ENCODE assay signal across 31 cellular contexts in genomic region chr11:76471378-76471777, GRCh38.
"Had no signal": no experiment of that assay in that cellular context is flagged by ENCODE, and none has a peak within 500 bp of the region (broad histone marks: within the 10 kb centered on the region; RNA-seq: fewer than 3 reads in every experiment).

No MANE protein-coding gene starts in this region.

- H3K9me3 ChIP-seq: esophagus muscularis mucosa, gastroesophageal sphincter had no signal

- H3K4me3 Mint-ChIP-seq: activated CD4-positive, alpha-beta memory T cell treated with anti-CD3 and anti-CD28 coated beads for 36 hours; activated CD4-positive, alpha-beta T cell treated with anti-CD3 and anti-CD28 coated beads for 36 hours; activated CD4-positive, alpha-beta T cell treated with anti-CD3 and anti-CD28 coated beads, Interleukin-2, amount 10 ng/mL, durations not matched to agents 24 days and 14 days; activated CD8-positive, alpha-beta memory T cell treated with anti-CD3 and anti-CD28 coated beads, Interleukin-2, amount 10 ng/mL, durations not matched to agents 7 days and 5 days; activated CD8-positive, alpha-beta T cell treated with anti-CD3 and anti-CD28 coated beads, Interleukin-2, amount 10 ng/mL, durations not matched to agents 7 days and 5 days; activated naive CD8-positive, alpha-beta T cell; activated T-helper 17 cell treated with anti-CD3 and anti-CD28 coated beads, Interleukin-2, amount 50 U/mL, for 72 hours; effector memory CD8-positive, alpha-beta T cell had no signal

- DNase-seq: activated CD4-positive, alpha-beta memory T cell treated with anti-CD3 and anti-CD28 coated beads for 36 hours; activated CD4-positive, alpha-beta T cell treated with anti-CD3 and anti-CD28 coated beads for 36 hours; activated CD4-positive, CD25-positive, alpha-beta regulatory T cell; activated CD4-positive, CD25-positive, alpha-beta regulatory T cell treated with anti-CD3 and anti-CD28 coated beads, Interleukin-2, amount 50 U/mL, for 72 hours; activated CD8-positive, alpha-beta memory T cell treated with anti-CD3 and anti-CD28 coated beads, Interleukin-2, amount 10 ng/mL, durations not matched to agents 7 days and 5 days; activated CD8-positive, alpha-beta memory T cell treated with anti-CD3 and anti-CD28 coated beads, Interleukin-2, amount 50 U/mL, for 4 hours; activated CD8-positive, alpha-beta T cell treated with anti-CD3 and anti-CD28 coated beads, Interleukin-2, amount 10 ng/mL, durations not matched to agents 7 days and 5 days; activated effector memory CD4-positive, alpha-beta T cell treated with Interleukin-2 at 50 U/mL for 16 hours; activated gamma-delta T cell treated with Interleukin-2 at 50 U/mL for 16 hours; activated naive CD4-positive, alpha-beta T cell treated with anti-CD3 and anti-CD28 coated beads, Interleukin-2, amount 50 U/mL, for 16 hours; activated naive CD4-positive, alpha-beta T cell treated with Interleukin-2 at 50 U/mL for 16 hours; activated T-cell treated with anti-CD3 and anti-CD28 coated beads, Interleukin-2, amount 50 U/mL, for 1 hour; amniotic stem cell; anterior cingulate cortex; brain microvascular endothelial cell; cortex of kidney; dermis blood vessel endothelial cell; effector CD4-positive, alpha-beta T cell; effector memory CD8-positive, alpha-beta T cell; erythroblast; foreskin melanocyte; T-helper 1 cell; T-helper 2 cell had no signal

- H3K27ac ChIP-seq: brain microvascular endothelial cell, esophagus muscularis mucosa, gastroesophageal sphincter had no signal

- H3K4me1 Mint-ChIP-seq: activated CD4-positive, alpha-beta T cell treated with anti-CD3 and anti-CD28 coated beads for 36 hours; activated CD4-positive, alpha-beta T cell treated with anti-CD3 and anti-CD28 coated beads, Interleukin-2, amount 10 ng/mL, durations not matched to agents 24 days and 14 days; activated CD8-positive, alpha-beta memory T cell treated with anti-CD3 and anti-CD28 coated beads, Interleukin-2, amount 10 ng/mL, durations not matched to agents 7 days and 5 days; activated T-helper 17 cell treated with anti-CD3 and anti-CD28 coated beads, Interleukin-2, amount 50 U/mL, for 72 hours had no signal

- FAIRE-seq: astrocyte, bronchial epithelial cell, colon had no signal

- H3K27ac Mint-ChIP-seq: activated CD4-positive, alpha-beta memory T cell treated with anti-CD3 and anti-CD28 coated beads for 36 hours; activated CD4-positive, alpha-beta T cell treated with anti-CD3 and anti-CD28 coated beads for 36 hours; activated CD4-positive, alpha-beta T cell treated with anti-CD3 and anti-CD28 coated beads, Interleukin-2, amount 10 ng/mL, durations not matched to agents 24 days and 14 days; activated CD8-positive, alpha-beta memory T cell treated with anti-CD3 and anti-CD28 coated beads, Interleukin-2, amount 10 ng/mL, durations not matched to agents 7 days and 5 days; activated CD8-positive, alpha-beta T cell treated with anti-CD3 and anti-CD28 coated beads, Interleukin-2, amount 10 ng/mL, durations not matched to agents 7 days and 5 days; activated naive CD8-positive, alpha-beta T cell; activated T-helper 17 cell treated with anti-CD3 and anti-CD28 coated beads, Interleukin-2, amount 50 U/mL, for 72 hours had no signal

- ATAC-seq: activated CD4-positive, alpha-beta T cell treated with anti-CD3 and anti-CD28 coated beads for 36 hours; activated CD8-positive, alpha-beta memory T cell treated with anti-CD3 and anti-CD28 coated beads, Interleukin-2, amount 10 ng/mL, durations not matched to agents 7 days and 5 days; activated CD8-positive, alpha-beta T cell treated with anti-CD3 and anti-CD28 coated beads, Interleukin-2, amount 10 ng/mL, durations not matched to agents 7 days and 5 days; activated T-helper 17 cell treated with anti-CD3 and anti-CD28 coated beads, Interleukin-2, amount 50 U/mL, for 72 hours; effector memory CD8-positive, alpha-beta T cell; gastroesophageal sphincter had no signal

- H3K27me3 Mint-ChIP-seq: activated CD4-positive, alpha-beta memory T cell treated with anti-CD3 and anti-CD28 coated beads for 36 hours; activated CD4-positive, alpha-beta T cell treated with anti-CD3 and anti-CD28 coated beads for 36 hours; activated CD4-positive, alpha-beta T cell treated with anti-CD3 and anti-CD28 coated beads, Interleukin-2, amount 10 ng/mL, durations not matched to agents 24 days and 14 days; activated CD8-positive, alpha-beta memory T cell treated with anti-CD3 and anti-CD28 coated beads, Interleukin-2, amount 10 ng/mL, durations not matched to agents 7 days and 5 days; activated naive CD8-positive, alpha-beta T cell; activated T-helper 17 cell treated with anti-CD3 and anti-CD28 coated beads, Interleukin-2, amount 50 U/mL, for 72 hours; effector memory CD8-positive, alpha-beta T cell had no signal

- H3K4me3 ChIP-seq: esophagus muscularis mucosa, gastroesophageal sphincter had no signal

- H3K9me3 Mint-ChIP-seq: activated CD4-positive, alpha-beta memory T cell treated with anti-CD3 and anti-CD28 coated beads for 36 hours; activated CD4-positive, alpha-beta T cell treated with anti-CD3 and anti-CD28 coated beads, Interleukin-2, amount 10 ng/mL, durations not matched to agents 24 days and 14 days; activated T-helper 17 cell treated with anti-CD3 and anti-CD28 coated beads, Interleukin-2, amount 50 U/mL, for 72 hours; effector memory CD8-positive, alpha-beta T cell had no signal

- H3K27me3 ChIP-seq: brain microvascular endothelial cell, esophagus muscularis mucosa, gastroesophageal sphincter had no signal

- H3K4me1 ChIP-seq: esophagus muscularis mucosa had no signal
